1 cellular context compared by ENCODE assay signal in genomic region chr20:17796096-17796563, GRCh38.
TF ChIP-seq lines count a peak whose summit lies in the region.

No MANE protein-coding gene starts in this region.

TF ChIP-seq in HepG2, 621 proteins besides CTCF, POLR2A, EP300 and RAD21 (continued from another document and continues in another):
- no peak for TF ChIP-seq MNT (IDR thresholded peaks at IDR 0.05)
- no peak for TF ChIP-seq ARNT2 (CRISPR knock-in tag; IDR thresholded peaks at IDR 0.05; ENCODE audit: low read depth)
- no peak for TF ChIP-seq ZMYM2 (CRISPR knock-in tag; IDR thresholded peaks at IDR 0.05)
- TF ChIP-seq CSRNP2 (CRISPR knock-in tag; conservative IDR thresholded peaks at IDR 0.05; ENCODE audit: low read depth), result no peak
- TF ChIP-seq EZH2 (conservative IDR thresholded peaks at IDR 0.05; ENCODE audit: low read depth, low read length), result no peak
- TF ChIP-seq REL (CRISPR knock-in tag; conservative IDR thresholded peaks at IDR 0.05), result no peak
- TF ChIP-seq HDAC2 (CRISPR knock-in tag; IDR thresholded peaks at IDR 0.05), result no peak
- TF ChIP-seq SRSF1 (optimal IDR thresholded peaks at IDR 0.05; ENCODE audit: low read depth, low read length), result no peak
- peak; percentile 73 for TF ChIP-seq ZBTB25 (CRISPR knock-in tag; IDR thresholded peaks at IDR 0.05)
- TF ChIP-seq MBD4 (IDR thresholded peaks at IDR 0.05; ENCODE audit: borderline replicate concordance, low read length), result no peak
- TF ChIP-seq ZNF33B (CRISPR knock-in tag; IDR thresholded peaks at IDR 0.05), result no peak
- no peak for TF ChIP-seq ZNF660 (CRISPR knock-in tag; IDR thresholded peaks at IDR 0.05; ENCODE audit: borderline replicate concordance, low read depth)
- TF ChIP-seq MTF1 (CRISPR knock-in tag; IDR thresholded peaks at IDR 0.05), result no peak
- no peak for TF ChIP-seq AKAP8 (CRISPR knock-in tag; IDR thresholded peaks at IDR 0.05)
- TF ChIP-seq HOXA5 (CRISPR knock-in tag; IDR thresholded peaks at IDR 0.05), result peak; percentile 53; the same call in 1 of the 2 replicates
- TF ChIP-seq ETV6 (CRISPR knock-in tag; conservative IDR thresholded peaks at IDR 0.05), result no peak
- TF ChIP-seq MXD4 (CRISPR knock-in tag; IDR thresholded peaks at IDR 0.05), result peak; percentile 66; the same call in 1 of the 2 replicates
- no peak for TF ChIP-seq ZSCAN9 (CRISPR knock-in tag; IDR thresholded peaks at IDR 0.05; ENCODE audit: borderline replicate concordance)
- TF ChIP-seq ZFP37 (CRISPR knock-in tag; IDR thresholded peaks at IDR 0.05; ENCODE audit: borderline replicate concordance), result 0 out of 2 replicates have a peak, but pooled peaks have one; percentile 52
- no peak for TF ChIP-seq DMTF1 (CRISPR knock-in tag; IDR thresholded peaks at IDR 0.05)
- no peak for TF ChIP-seq JARID2 (CRISPR knock-in tag; IDR thresholded peaks at IDR 0.05; ENCODE audit: insufficient replicate concordance)
- TF ChIP-seq ZMAT5 (CRISPR knock-in tag; IDR thresholded peaks at IDR 0.05; ENCODE audit: borderline replicate concordance, low read depth), result no peak
- TF ChIP-seq ZNF879 (CRISPR knock-in tag; IDR thresholded peaks at IDR 0.05), result no peak
- TF ChIP-seq HOMEZ (CRISPR knock-in tag; IDR thresholded peaks at IDR 0.05; ENCODE audit: low read depth), result no peak
- TF ChIP-seq KIAA2018 (CRISPR knock-in tag; IDR thresholded peaks at IDR 0.05; ENCODE audit: borderline replicate concordance), result no peak
- no peak for TF ChIP-seq GABPA (IDR thresholded peaks at IDR 0.05; ENCODE audit: low read depth, low read length)
- TF ChIP-seq GABPA (CRISPR knock-in tag; IDR thresholded peaks at IDR 0.05; ENCODE audit: low read depth), result no peak
- no peak for TF ChIP-seq MED8 (CRISPR knock-in tag; IDR thresholded peaks at IDR 0.05; ENCODE audit: insufficient replicate concordance)
- TF ChIP-seq CENPBD1 (CRISPR knock-in tag; IDR thresholded peaks at IDR 0.05; ENCODE audit: borderline replicate concordance, low read depth), result no peak
- TF ChIP-seq ETS1 (CRISPR knock-in tag; IDR thresholded peaks at IDR 0.05), result no peak
- TF ChIP-seq REXO4 (CRISPR knock-in tag; IDR thresholded peaks at IDR 0.05; ENCODE audit: borderline replicate concordance), result no peak
- peak; percentile 74; the same call in 1 of the 2 replicates for TF ChIP-seq ZNF3 (CRISPR knock-in tag; IDR thresholded peaks at IDR 0.05)
- TF ChIP-seq MED1 (CRISPR knock-in tag; IDR thresholded peaks at IDR 0.05), result peak; percentile 67; the same call in 1 of the 2 replicates
- TF ChIP-seq KDM1A (CRISPR knock-in tag; IDR thresholded peaks at IDR 0.05), result no peak; the same call in 1 of the 2 replicates
- no peak for TF ChIP-seq ZSCAN20 (CRISPR knock-in tag; IDR thresholded peaks at IDR 0.05; ENCODE audit: borderline replicate concordance)
- no peak for TF ChIP-seq CBX2 (IDR thresholded peaks at IDR 0.05; ENCODE audit: low read depth, low read length)
- TF ChIP-seq CBX2 (CRISPR knock-in tag; IDR thresholded peaks at IDR 0.05; ENCODE audit: low read depth), result no peak
- peak; percentile 56 for TF ChIP-seq ELF3 (CRISPR knock-in tag; IDR thresholded peaks at IDR 0.05)
- TF ChIP-seq KLF9 (CRISPR knock-in tag; IDR thresholded peaks at IDR 0.05; ENCODE audit: low read depth), result no peak
- TF ChIP-seq ZNF83 (CRISPR knock-in tag; IDR thresholded peaks at IDR 0.05; ENCODE audit: borderline replicate concordance), result no peak
- no peak for TF ChIP-seq MATR3 (CRISPR knock-in tag; IDR thresholded peaks at IDR 0.05)
- TF ChIP-seq ZNF34 (CRISPR knock-in tag; IDR thresholded peaks at IDR 0.05; ENCODE audit: borderline replicate concordance), result no peak
- no peak for TF ChIP-seq ZFP1 (CRISPR knock-in tag; IDR thresholded peaks at IDR 0.05)
- TF ChIP-seq KDM5A (IDR thresholded peaks at IDR 0.05; ENCODE audit: borderline replicate concordance, low read length), result no peak
- TF ChIP-seq HNRNPUL1 (IDR thresholded peaks at IDR 0.05; ENCODE audit: low read depth, low read length), result no peak
- TF ChIP-seq PITX1 (CRISPR knock-in tag; IDR thresholded peaks at IDR 0.05), result 0 out of 2 replicates have a peak, but pooled peaks have one; percentile 57
- TF ChIP-seq ZFY (CRISPR knock-in tag; IDR thresholded peaks at IDR 0.05), result 0 out of 2 replicates have a peak, but pooled peaks have one; percentile 28
- no peak for TF ChIP-seq ZNF674 (CRISPR knock-in tag; IDR thresholded peaks at IDR 0.05; ENCODE audit: low read depth)
- TF ChIP-seq LCORL (IDR thresholded peaks at IDR 0.05), result no peak
- peak; percentile 42; the same call in 1 of the 2 replicates for TF ChIP-seq LCORL (CRISPR knock-in tag; IDR thresholded peaks at IDR 0.05)
- TF ChIP-seq TMF1 (CRISPR knock-in tag; IDR thresholded peaks at IDR 0.05; ENCODE audit: low read depth), result no peak
